ENCODE assay signal across 1 cellular context in the genomic region with DNA sequence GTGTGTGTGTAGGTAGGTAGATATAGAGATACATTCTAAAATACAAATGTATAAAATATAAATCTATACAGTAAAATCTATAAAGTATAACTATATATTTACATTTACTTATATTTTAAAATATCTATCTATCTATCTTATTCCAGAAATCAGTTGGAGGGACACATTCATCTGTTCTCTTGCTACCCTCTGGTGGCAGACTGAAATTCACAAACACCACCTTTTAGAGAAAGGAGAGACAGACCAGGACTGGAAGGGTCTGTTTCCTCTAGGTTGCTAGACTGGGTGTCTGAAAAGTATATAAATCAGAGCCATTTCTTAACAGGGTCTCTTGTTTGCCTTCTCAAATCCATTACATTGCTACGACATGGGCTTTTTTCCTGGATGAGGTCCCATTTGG.
TF ChIP-seq lines count a peak whose summit lies in the region.

No MANE protein-coding gene starts in this region.

TF ChIP-seq in IMR-90, 13 proteins besides CTCF, POLR2A, EP300 and RAD21 (continued from another document):
- TF ChIP-seq, protein P1, sequence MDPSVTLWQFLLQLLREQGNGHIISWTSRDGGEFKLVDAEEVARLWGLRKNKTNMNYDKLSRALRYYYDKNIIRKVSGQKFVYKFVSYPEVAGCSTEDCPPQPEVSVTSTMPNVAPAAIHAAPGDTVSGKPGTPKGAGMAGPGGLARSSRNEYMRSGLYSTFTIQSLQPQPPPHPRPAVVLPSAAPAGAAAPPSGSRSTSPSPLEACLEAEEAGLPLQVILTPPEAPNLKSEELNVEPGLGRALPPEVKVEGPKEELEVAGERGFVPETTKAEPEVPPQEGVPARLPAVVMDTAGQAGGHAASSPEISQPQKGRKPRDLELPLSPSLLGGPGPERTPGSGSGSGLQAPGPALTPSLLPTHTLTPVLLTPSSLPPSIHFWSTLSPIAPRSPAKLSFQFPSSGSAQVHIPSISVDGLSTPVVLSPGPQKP (IDR thresholded peaks at IDR 0.05; ENCODE audit: borderline replicate concordance, low read depth, low read length): no peak
